Comparison of ENCODE assay signal across 8 cellular contexts in the genomic region with DNA sequence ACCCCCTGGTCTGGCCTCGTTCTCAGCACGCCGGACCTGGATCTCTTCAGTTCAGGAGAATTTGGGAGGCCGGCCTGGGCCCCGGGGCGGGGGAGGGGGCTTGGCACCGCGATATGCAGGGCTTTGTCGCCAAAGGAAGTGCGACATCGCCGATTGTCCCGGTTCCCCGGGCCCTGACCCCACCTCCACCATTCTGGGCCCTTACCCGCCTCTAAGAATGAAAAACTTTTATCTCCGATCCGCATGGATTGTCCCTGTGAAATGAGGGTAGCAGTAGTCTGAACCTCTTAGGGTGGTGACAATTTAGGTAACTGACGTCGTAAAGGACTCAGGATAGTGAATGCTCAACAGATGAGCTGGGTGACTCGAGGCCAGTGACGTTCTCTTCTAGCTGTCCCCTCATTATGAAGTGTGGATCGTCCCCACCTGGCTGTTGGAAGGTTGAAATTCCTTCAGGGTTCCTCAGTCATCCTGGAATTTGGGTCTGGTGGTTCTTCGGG. TPM values are rescaled to one million over a fixed set of nuclear protein-coding genes. Genes with fewer than 3 reads are reported as not detected.
A peak's percentile ranks its signal among the peaks of the same experiment; 100 is the strongest.
DNase-seq lines count a peak whose midpoint lies in the region; TF ChIP-seq lines count a peak whose summit lies in the region.

No MANE protein-coding gene starts in this region.

- peaks cover 0 to 38% (median 0%) of the 10 kb centered on the region in 3 donors for H3K36me3 Mint-ChIP-seq in CD8-positive, alpha-beta memory T cell

- DNase-seq in CD8-positive, alpha-beta memory T cell, result no peak
- no peak for DNase-seq in NT2/D1 (ENCODE audit: low read depth, low spot score)
- DNase-seq in osteoblast (ENCODE audit: insufficient read length, low spot score, missing footprints), result peak; percentile 92
- DNase-seq in GM03348 (ENCODE audit: low spot score), result no peak
- no peak for DNase-seq in cerebellar cortex (ENCODE audit: low spot score)
- DNase-seq in GM13977 (ENCODE audit: low spot score), result no peak
- no peak for DNase-seq in GM10266 (ENCODE audit: extremely low spot score)

- no peaks in the 10 kb centered on the region for H3K9me3 ChIP-seq in CD8-positive, alpha-beta memory T cell (ENCODE audit: low read length)
- H3K9me3 ChIP-seq in NT2/D1 (ENCODE audit: insufficient read depth, low read length), result no peaks in the 10 kb centered on the region
- no peaks in the 10 kb centered on the region for H3K9me3 ChIP-seq in endocrine pancreas (ENCODE audit: control insufficient read depth, low read length)
- H3K9me3 ChIP-seq in osteoblast (ENCODE audit: low read depth, low read length), result no peaks in the 10 kb centered on the region

- CTCF ChIA-PET in CD8-positive, alpha-beta memory T cell (lab: Charles Lee), result interaction anchor here (1.5 to 2.1 kb wide), 4 partner anchors 15 to 36 kb away, joined by 3 to 13 read pairs (median 8); partner anchors contain the start of gene ANO8

- H3K27me3 Mint-ChIP-seq in CD8-positive, alpha-beta memory T cell, result peaks cover 0 to 2% of the 10 kb centered on the region in 2 donors

- H3K4me1 ChIP-seq in CD8-positive, alpha-beta memory T cell (ENCODE audit: insufficient read depth, low read length), result peaks cover 25% of the 10 kb centered on the region
- H3K4me1 ChIP-seq in NT2/D1 (ENCODE audit: insufficient read depth, insufficient read length) (peaks cover 23% of the 10 kb centered on the region), endocrine pancreas (ENCODE audit: control insufficient read depth, insufficient read depth, low read length) (no peaks in the 10 kb centered on the region), osteoblast (ENCODE audit: insufficient read depth, low read length) (peaks cover 33% of the 10 kb centered on the region)

- H3K79me2 ChIP-seq in osteoblast (ENCODE audit: insufficient read depth, low read length), result peaks cover 62% of the 10 kb centered on the region

- H3K4me2 ChIP-seq in osteoblast (ENCODE audit: insufficient read depth, low read length), result peak overlapping the region; percentile 99

- peak overlapping the region; percentile 89 for H3K27ac ChIP-seq in CD8-positive, alpha-beta memory T cell (ENCODE audit: low read depth, low read length)
- peak overlapping the region; percentile 78 for H3K27ac ChIP-seq in osteoblast (ENCODE audit: low read depth, low read length)

- no peaks in the 10 kb centered on the region for H3K9me3 Mint-ChIP-seq in CD8-positive, alpha-beta memory T cell

- POLR2A ChIA-PET in CD8-positive, alpha-beta memory T cell (lab: Charles Lee), result interaction anchor here (0.9 to 1.2 kb wide), 3 partner anchors 22 to 184 kb away, joined by 3 read pairs; no protein-coding TSS in a partner anchor

- H3K27ac Mint-ChIP-seq in CD8-positive, alpha-beta memory T cell, result peak overlapping the region; percentile 75 to 98 (median 94)

- in situ Hi-C loops in GM13977 (cut with MboI; ENCODE audit: low pct_unique_long_range_greater_than_20kb, low sequenced_read_pairs, unreplicated experiment), result no loop called here

- no peak for TF ChIP-seq CTCF in osteoblast (IDR thresholded peaks at IDR 0.05; ENCODE audit: extremely low read depth, low read depth, low read length)
- no peak for TF ChIP-seq CTCF in GM13977 (IDR thresholded peaks at IDR 0.05; ENCODE audit: extremely low read depth, insufficient read depth, missing control alignments)
- no peak for TF ChIP-seq CTCF in GM10266 (IDR thresholded peaks at IDR 0.05; ENCODE audit: control insufficient read depth, insufficient read depth, low read depth, missing control alignments)

- H2AFZ ChIP-seq in osteoblast (ENCODE audit: low read length), result peak overlapping the region; percentile 15

- H3K4me3 ChIP-seq in CD8-positive, alpha-beta memory T cell (ENCODE audit: low read length), result peak overlapping the region; percentile 93
- H3K4me3 ChIP-seq in NT2/D1 (ENCODE audit: insufficient read length, low read depth) (peak overlapping the region; percentile 78), endocrine pancreas (ENCODE audit: control insufficient read depth, insufficient read depth, low read length) (peak overlapping the region; percentile 59), osteoblast (ENCODE audit: insufficient read depth, low read length) (peak overlapping the region; percentile 100)

- H4K20me1 ChIP-seq in osteoblast (ENCODE audit: insufficient read depth, low read length), result peaks cover 34% of the 10 kb centered on the region

- no peaks in the 10 kb centered on the region for H3K27me3 ChIP-seq in CD8-positive, alpha-beta memory T cell (ENCODE audit: insufficient read depth, low read length, poor library complexity, severe bottlenecking)
- H3K27me3 ChIP-seq in NT2/D1 (ENCODE audit: insufficient read depth, insufficient read length) (no peaks in the 10 kb centered on the region), endocrine pancreas (ENCODE audit: control insufficient read depth, insufficient read depth, low read length) (no peaks in the 10 kb centered on the region), osteoblast (ENCODE audit: insufficient read depth, low read length) (no peaks in the 10 kb centered on the region)

- peak overlapping the region; percentile 94 to 99 (median 98) for H3K4me3 Mint-ChIP-seq in CD8-positive, alpha-beta memory T cell

- H3K4me1 Mint-ChIP-seq in CD8-positive, alpha-beta memory T cell, result peaks cover 38 to 51% (median 41%) of the 10 kb centered on the region in 3 donors

- peaks cover 13% of the 10 kb centered on the region for H3K36me3 ChIP-seq in CD8-positive, alpha-beta memory T cell (ENCODE audit: insufficient read depth, low read length)
- H3K36me3 ChIP-seq in NT2/D1 (ENCODE audit: insufficient read depth, insufficient read length, low read length) (peaks cover 35% of the 10 kb centered on the region), endocrine pancreas (ENCODE audit: control insufficient read depth, insufficient read depth, low read length) (no peaks in the 10 kb centered on the region), osteoblast (ENCODE audit: insufficient read depth, low read length) (peaks cover 22% of the 10 kb centered on the region)

- H3K9ac ChIP-seq in NT2/D1 (ENCODE audit: insufficient read length, low read depth) (peak overlapping the region; percentile 89), endocrine pancreas (ENCODE audit: control insufficient read depth, insufficient read depth, low read length) (peak overlapping the region; percentile 73)

RNA-seq across cellular contexts. Expression of gene DDA1, which starts 0.6 kb away (rescaled TPM):
- total RNA-seq in CD8-positive, alpha-beta memory T cell, result 10 to 100 TPM; 47.9 to 51.1 TPM
- polyA plus RNA-seq in CD8-positive, alpha-beta memory T cell, result 34.7 TPM
- 8.5 and 11.6 TPM in 2 replicates for total RNA-seq in osteoblast

RNA-seq across cellular contexts. Expression of gene MRPL34, which starts 4.3 kb away (rescaled TPM):
- total RNA-seq in CD8-positive, alpha-beta memory T cell, result 100 to 1,000 TPM; 136 to 138 TPM
- polyA plus RNA-seq in CD8-positive, alpha-beta memory T cell, result 227 TPM
- 21.8 and 40.5 TPM in 2 replicates for total RNA-seq in osteoblast

RNA-seq across cellular contexts. Expression of gene ABHD8, which starts 6.8 kb away (rescaled TPM):
- 1 to 10 TPM; 5.2 to 6.0 TPM for total RNA-seq in CD8-positive, alpha-beta memory T cell
- polyA plus RNA-seq in CD8-positive, alpha-beta memory T cell, result 8.3 TPM
- 12.7 and 14.8 TPM in 2 replicates for total RNA-seq in osteoblast

RNA-seq across cellular contexts. Expression of gene ANO8, which starts 24.6 kb away (rescaled TPM):
- 1 to 10 TPM; 4.1 to 5.1 TPM for total RNA-seq in CD8-positive, alpha-beta memory T cell
- polyA plus RNA-seq in CD8-positive, alpha-beta memory T cell, result 0.43 TPM
- total RNA-seq in osteoblast, result 5.1 and 7.4 TPM in 2 replicates

RNA-seq across cellular contexts. Expression of gene GTPBP3, which starts 27.3 kb away (rescaled TPM):
- total RNA-seq in CD8-positive, alpha-beta memory T cell, result 10 to 100 TPM; 47.3 to 55.7 TPM
- polyA plus RNA-seq in CD8-positive, alpha-beta memory T cell, result 13.3 TPM
- total RNA-seq in osteoblast, result 10.9 and 14.7 TPM in 2 replicates
